ENCODE assay signal across 26 cellular contexts in genomic region chr16:52071101-52071500, GRCh38.
"Had no signal": no experiment of that assay in that cellular context is flagged by ENCODE, and none has a peak within 500 bp of the region (broad histone marks: within the 10 kb centered on the region; RNA-seq: fewer than 3 reads in every experiment).

No MANE protein-coding gene starts in this region.

- ATAC-seq: naive thymus-derived CD8-positive, alpha-beta T cell; pancreas; right cardiac atrium; sciatic nerve; stimulated activated effector memory CD8-positive, alpha-beta T cell treated with anti-CD3 and anti-CD28 coated beads, Interleukin-12 subunit alpha, Interleukin-12 subunit beta, amount 100 ng/mL, for 72 hours; upper lobe of right lung had no signal

- H3K27ac ChIP-seq: left ventricle myocardium inferior, pancreas, prostate gland, skin epidermis, spleen, suprapubic skin, thoracic aorta, tibial artery, upper lobe of right lung had no signal

- H3K4me1 ChIP-seq: left ventricle myocardium inferior, pancreas, spleen, suprapubic skin, tibial artery, upper lobe of right lung had no signal

- FAIRE-seq: islet of Langerhans, kidney, pancreas, urothelium cell line had no signal

- H3K4me3 ChIP-seq: left ventricle myocardium inferior, lung, pancreas, prostate gland, skin epidermis, spleen, suprapubic skin, thoracic aorta, tibial artery, upper lobe of right lung had no signal

- DNase-seq: hypothalamus; immature natural killer cell; kidney; left ventricle myocardium inferior; midbrain; naive thymus-derived CD8-positive, alpha-beta T cell; nucleus accumbens; pancreas; posterior cingulate gyrus; retina; right cardiac atrium; spleen; stimulated activated CD4-positive, alpha-beta T cell treated with anti-CD3 and anti-CD28 coated beads, Interleukin-4, amount 100 ng/mL, for 24 hours; stimulated activated naive CD4-positive, alpha-beta T cell; tibial artery; trophoblast cell; upper lobe of right lung had no signal

- H3K36me3 ChIP-seq: left ventricle myocardium inferior, pancreas, prostate gland, spleen, suprapubic skin, thoracic aorta, tibial artery, upper lobe of right lung had no signal

- H3K27me3 ChIP-seq: pancreas, suprapubic skin, tibial artery, upper lobe of right lung had no signal
